In genomic region chr9:73805111-73805510, GRCh38 we compare ENCODE assay signal across 21 cellular contexts.
"Had no signal": no experiment of that assay in that cellular context is flagged by ENCODE, and none has a peak within 500 bp of the region (broad histone marks: within the 10 kb centered on the region; RNA-seq: fewer than 3 reads in every experiment).

No MANE protein-coding gene starts in this region.

- H3K4me1 ChIP-seq: colonic mucosa, esophagus squamous epithelium, gastrocnemius medialis, sigmoid colon, spleen, upper lobe of left lung had no signal

- H3K27ac Mint-ChIP-seq: activated CD4-positive, alpha-beta memory T cell treated with anti-CD3 and anti-CD28 coated beads for 36 hours; activated naive CD8-positive, alpha-beta T cell treated with anti-CD3 and anti-CD28 coated beads, Interleukin-2, amount 10 ng/mL, durations not matched to agents 7 days and 5 days; natural killer cell treated with Interleukin-12 subunit alpha and Interleukin-12 subunit beta and Interleukin-15 and Interleukin-18, amount 100 ng/mL, for 72 hours; progenitor cell of endocrine pancreas; T-helper 17 cell had no signal

- ATAC-seq: gastrocnemius medialis; natural killer cell treated with Interleukin-12 subunit alpha and Interleukin-12 subunit beta and Interleukin-15 and Interleukin-18, amount 100 ng/mL, for 72 hours; T-helper 17 cell had no signal

- H3K4me3 ChIP-seq: colonic mucosa, esophagus squamous epithelium, gastrocnemius medialis, sigmoid colon, spleen, testis, upper lobe of left lung had no signal

- H3K36me3 ChIP-seq: colonic mucosa, esophagus squamous epithelium, gastrocnemius medialis, sigmoid colon, spleen, upper lobe of left lung had no signal

- DNase-seq: activated CD4-positive, alpha-beta memory T cell treated with anti-CD3 and anti-CD28 coated beads for 36 hours; activated CD4-positive, alpha-beta T cell treated with anti-CD3 and anti-CD28 coated beads for 48 hours; activated naive CD4-positive, alpha-beta T cell treated with Interleukin-2 at 50 U/mL for 16 hours; activated naive CD8-positive, alpha-beta T cell treated with anti-CD3 and anti-CD28 coated beads, Interleukin-2, amount 10 ng/mL, durations not matched to agents 7 days and 5 days; activated T-cell treated with anti-CD3 and anti-CD28 coated beads, Interleukin-2, amount 50 U/mL, for 48 hours; central memory CD4-positive, alpha-beta T cell; colonic mucosa; esophagus squamous epithelium; gastrocnemius medialis; hippocampal formation; retina; sigmoid colon; spleen; stimulated activated CD4-positive, alpha-beta T cell treated with anti-CD3 and anti-CD28 coated beads, Interleukin-4, amount 100 ng/mL, for 1 hour; stimulated activated naive CD4-positive, alpha-beta T cell; SW 1271; T-helper 17 cell; testis; upper lobe of left lung had no signal

- H3K27me3 ChIP-seq: colonic mucosa, esophagus squamous epithelium, gastrocnemius medialis, sigmoid colon, spleen, testis, upper lobe of left lung had no signal

- H3K36me3 Mint-ChIP-seq: activated CD4-positive, alpha-beta memory T cell treated with anti-CD3 and anti-CD28 coated beads for 36 hours; activated naive CD8-positive, alpha-beta T cell treated with anti-CD3 and anti-CD28 coated beads, Interleukin-2, amount 10 ng/mL, durations not matched to agents 7 days and 5 days; natural killer cell treated with Interleukin-12 subunit alpha and Interleukin-12 subunit beta and Interleukin-15 and Interleukin-18, amount 100 ng/mL, for 72 hours had no signal

- H3K9me3 ChIP-seq: colonic mucosa, esophagus squamous epithelium, gastrocnemius medialis, sigmoid colon, testis, upper lobe of left lung had no signal

- H3K27ac ChIP-seq: colonic mucosa, esophagus squamous epithelium, gastrocnemius medialis, sigmoid colon, spleen, upper lobe of left lung had no signal

- H3K9me3 Mint-ChIP-seq: activated CD4-positive, alpha-beta memory T cell treated with anti-CD3 and anti-CD28 coated beads for 36 hours; activated naive CD8-positive, alpha-beta T cell treated with anti-CD3 and anti-CD28 coated beads, Interleukin-2, amount 10 ng/mL, durations not matched to agents 7 days and 5 days had no signal
